ENCODE assay signal across 20 cellular contexts in the genomic region with DNA sequence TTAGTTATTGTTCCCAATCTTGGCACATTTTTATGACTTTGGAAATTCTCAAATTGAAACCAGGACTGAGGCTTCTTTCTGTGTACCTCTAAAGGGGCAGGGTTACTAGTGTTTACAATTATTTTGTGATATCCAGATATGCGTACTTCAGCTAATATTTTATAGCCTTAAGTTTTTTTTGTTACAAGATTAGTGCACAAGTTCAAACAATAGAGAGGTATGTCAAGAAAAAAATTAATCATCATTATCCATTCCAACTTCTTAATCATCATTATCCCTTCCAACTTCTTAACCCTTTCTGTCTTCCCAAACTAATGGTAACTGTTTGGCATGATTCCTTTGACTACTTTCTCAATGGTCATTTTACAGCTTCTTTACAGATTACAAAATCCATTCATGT.
DNase-seq lines count a peak whose midpoint lies in the region; FAIRE-seq and TF ChIP-seq lines count a peak whose summit lies in the region.
"Had no signal": no experiment of that assay in that cellular context is flagged by ENCODE, and none has a peak within 500 bp of the region (broad histone marks: within the 10 kb centered on the region; RNA-seq: fewer than 3 reads in every experiment).

No MANE protein-coding gene starts in this region.

- H4K20me1 ChIP-seq in astrocyte (ENCODE audit: insufficient read depth, low read length) (no peaks in the 10 kb centered on the region), PC-9 (ENCODE audit: insufficient read depth) (no peaks in the 10 kb centered on the region)

- DNase-seq in astrocyte (ENCODE audit: low read depth), result peak; percentile 30
- DNase-seq in esophagus muscularis mucosa (ENCODE audit: extremely low spot score), result no peak
- no peak for DNase-seq in mesothelial cell of epicardium (ENCODE audit: low spot score in 2 of 2, unreplicated experiment in 2 of 2)
- no peak for DNase-seq in NCI-H1105 treated with DMSO at 0.1 percent for 48 hours (lab: John Stamatoyannopoulos, UW)
- DNase-seq in superior temporal gyrus (ENCODE audit: extremely low spot score), result no peak
- no peak for DNase-seq in activated CD4-positive, alpha-beta T cell treated with anti-CD3 and anti-CD28 coated beads, Interleukin-2, amount 50 U/mL, for 4 hours
- DNase-seq in PC-9, result no peak
- DNase-seq: Caco-2; CD4-positive, alpha-beta T cell; DMS153; GDM1; KBM-7; MV-4-11; NCI-H1417; NCI-H187 treated with DMSO at 0.1 percent for 48 hours; NCI-H345; NCI-H524 treated with DMSO at 0.1 percent for 48 hours had no signal

- H3K9me3 ChIP-seq in astrocyte (ENCODE audit: insufficient read depth, low read depth, low read length), result peaks cover 3% of the 10 kb centered on the region
- H3K9me3 ChIP-seq in esophagus muscularis mucosa, result no peaks in the 10 kb centered on the region
- no peaks in the 10 kb centered on the region for H3K9me3 ChIP-seq in PC-9 (ENCODE audit: insufficient read depth, low read depth)
- H3K9me3 ChIP-seq: Caco-2, SJSA1 had no signal

- WGBS in esophagus muscularis mucosa, result 87% methylated on average over 1 of the region's 1 CpG

- TF ChIP-seq EP300 in esophagus muscularis mucosa (IDR thresholded peaks at IDR 0.05), result no peak

- peaks cover 26% of the 10 kb centered on the region for H3K4me1 ChIP-seq in ACC112 (ENCODE audit: control insufficient read depth, insufficient read depth, low read length, unreplicated experiment)
- peaks cover 16% of the 10 kb centered on the region for H3K4me1 ChIP-seq in astrocyte (ENCODE audit: insufficient read depth, low read length)
- H3K4me1 ChIP-seq in esophagus muscularis mucosa, result peaks cover 0 to 18% (median 13%) of the 10 kb centered on the region in 4 donors
- H3K4me1 ChIP-seq in PC-9 (replicated peaks; ENCODE audit: insufficient read depth), result no peaks in the 10 kb centered on the region

- CTCF ChIA-PET in PC-9 (lab: Charles Lee), result no interaction called here

- no peak overlapping the region for H3K9ac ChIP-seq in astrocyte (ENCODE audit: low read length)

- no peak overlapping the region for H3K27ac ChIP-seq in ACC112 (ENCODE audit: low read depth, low read length)
- no peak overlapping the region for H3K27ac ChIP-seq in astrocyte (ENCODE audit: low read depth, low read length)
- H3K27ac ChIP-seq in esophagus muscularis mucosa (replicated peaks in 1 of 4), result peak overlapping the region in 3 of 4 donors; percentile 15 to 88 (median 85)
- H3K27ac ChIP-seq in PC-9, result no peak overlapping the region
- H3K27ac ChIP-seq: SJSA1 had no signal

- no peaks in the 10 kb centered on the region for H3F3A ChIP-seq in PC-9 (ENCODE audit: insufficient read depth, low read depth)

- intact Hi-C loops in esophagus muscularis mucosa (cut with DNase I) (no loop called here), PC-9 (cut with micrococcal nuclease; ENCODE audit: unreplicated experiment) (no loop called here)

- no peaks in the 10 kb centered on the region for H3K9me2 ChIP-seq in PC-9 (ENCODE audit: insufficient read depth)

- peak; percentile 66 for FAIRE-seq in astrocyte (lab: Jason Lieb, UNC)

- H3K9me3 Mint-ChIP-seq in astrocyte (ENCODE audit: unreplicated experiment) (peaks cover 3% of the 10 kb centered on the region), mesothelial cell of epicardium (no peaks in the 10 kb centered on the region)
- H3K9me3 Mint-ChIP-seq: CD4-positive, alpha-beta T cell; GM23338 had no signal

- H3K36me3 ChIP-seq in ACC112 (ENCODE audit: insufficient read depth, low read length), result no peaks in the 10 kb centered on the region
- no peaks in the 10 kb centered on the region for H3K36me3 ChIP-seq in astrocyte (ENCODE audit: insufficient read depth, low read length)
- no peaks in the 10 kb centered on the region for H3K36me3 ChIP-seq in esophagus muscularis mucosa
- no peaks in the 10 kb centered on the region for H3K36me3 ChIP-seq in PC-9 (ENCODE audit: low read depth)
- H3K36me3 ChIP-seq: SJSA1 had no signal

- no peak overlapping the region for H3K4me3 Mint-ChIP-seq in astrocyte (ENCODE audit: unreplicated experiment)
- no peak overlapping the region for H3K4me3 Mint-ChIP-seq in mesothelial cell of epicardium
- H3K4me3 Mint-ChIP-seq: CD4-positive, alpha-beta T cell; GM23338 had no signal

- no peaks in the 10 kb centered on the region for H3K36me3 Mint-ChIP-seq in astrocyte (ENCODE audit: low read depth, unreplicated experiment)
- H3K36me3 Mint-ChIP-seq in mesothelial cell of epicardium, result no peaks in the 10 kb centered on the region

- TF ChIP-seq CTCF in astrocyte (IDR thresholded peaks at IDR 0.05; ENCODE audit: insufficient read depth, low read depth, low read length) (no peak), esophagus muscularis mucosa (IDR thresholded peaks at IDR 0.05) (no peak), mesothelial cell of epicardium (IDR thresholded peaks at IDR 0.05; ENCODE audit: unreplicated experiment) (no peak), PC-9 (conservative IDR thresholded peaks at IDR 0.05) (no peak)

- H3K27ac Mint-ChIP-seq in astrocyte (ENCODE audit: unreplicated experiment) (no peak overlapping the region), mesothelial cell of epicardium (peak overlapping the region; percentile 98)
- H3K27ac Mint-ChIP-seq: CD4-positive, alpha-beta T cell; GM23338 had no signal

- H3K4me3 ChIP-seq in ACC112 (ENCODE audit: low read depth, low read length) (peak overlapping the region; percentile 6; the same call in 1 of the 2 replicates), astrocyte (ENCODE audit: insufficient read depth, low read depth, low read length) (no peak overlapping the region), esophagus muscularis mucosa (no peak overlapping the region), PC-9 (no peak overlapping the region)
- H3K4me3 ChIP-seq: GM23338, SJSA1 had no signal

- no TSS peak for BruUV-seq in PC-9 (replicated peaks; lab: Mats Ljungman, UMichigan)

- POLR2A ChIA-PET in PC-9 (lab: Charles Lee; ENCODE audit: unreplicated experiment), result no interaction called here

- H3K27me3 Mint-ChIP-seq in astrocyte (ENCODE audit: low read depth, unreplicated experiment), result no peaks in the 10 kb centered on the region
- no peaks in the 10 kb centered on the region for H3K27me3 Mint-ChIP-seq in mesothelial cell of epicardium (ENCODE audit: low read depth)
- H3K27me3 Mint-ChIP-seq: CD4-positive, alpha-beta T cell had no signal

- TF ChIP-seq POLR2A in esophagus muscularis mucosa (IDR thresholded peaks at IDR 0.05; ENCODE audit: low read depth), result no peak

- H3K4me1 Mint-ChIP-seq in astrocyte (ENCODE audit: low read depth, unreplicated experiment), result peaks cover 50% of the 10 kb centered on the region
- peaks cover 65% of the 10 kb centered on the region for H3K4me1 Mint-ChIP-seq in mesothelial cell of epicardium

- H3K79me2 ChIP-seq in ACC112 (ENCODE audit: control insufficient read depth, insufficient read depth, low read length, unreplicated experiment), result peaks cover 19% of the 10 kb centered on the region
- peaks cover 18% of the 10 kb centered on the region for H3K79me2 ChIP-seq in astrocyte (ENCODE audit: insufficient read depth, low read length)
- no peaks in the 10 kb centered on the region for H3K79me2 ChIP-seq in PC-9 (ENCODE audit: low read depth)

- H3K27me3 ChIP-seq in ACC112 (ENCODE audit: insufficient read depth, low read length) (no peaks in the 10 kb centered on the region), astrocyte (ENCODE audit: insufficient read depth, low read length) (no peaks in the 10 kb centered on the region), esophagus muscularis mucosa (no peaks in the 10 kb centered on the region), PC-9 (ENCODE audit: insufficient read depth, low read depth) (no peaks in the 10 kb centered on the region)
- H3K27me3 ChIP-seq: SJSA1 had no signal

- peak overlapping the region; percentile 66 for H2AFZ ChIP-seq in ACC112 (ENCODE audit: low read length, unreplicated experiment)
- no peak overlapping the region for H2AFZ ChIP-seq in astrocyte (ENCODE audit: low read depth, low read length)
- no peak overlapping the region for H2AFZ ChIP-seq in PC-9
- H2AFZ ChIP-seq: GM23338 had no signal

- H3K4me2 ChIP-seq in astrocyte (ENCODE audit: low read length) (no peak overlapping the region), PC-9 (no peak overlapping the region)
- H3K4me2 ChIP-seq: GM23338 had no signal

Comparison
In these comparisons a context has a peak if more than half of its experiments do, and no peak if none do; other contexts are left out.
1. H3K27ac ChIP-seq: peak in esophagus muscularis mucosa (3 of 4); none in ACC112 (single experiment), astrocyte (single experiment) and PC-9 (single experiment).